27 cellular contexts compared by ENCODE assay signal in genomic region chr21:34810786-34811185, GRCh38.
DNase-seq lines count a peak whose midpoint lies in the region; ATAC-seq and TF ChIP-seq lines count a peak whose summit lies in the region.
"Had no signal": no experiment of that assay in that cellular context is flagged by ENCODE, and none has a peak within 500 bp of the region (broad histone marks: within the 10 kb centered on the region; RNA-seq: fewer than 3 reads in every experiment).

No MANE protein-coding gene starts in this region.

- H3K79me2 ChIP-seq in osteoblast (ENCODE audit: insufficient read depth, low read length): peaks cover 57% of the 10 kb centered on the region
- H3K79me2 ChIP-seq: hepatocyte, parathyroid adenoma had no signal

- ATAC-seq in CD4-positive, alpha-beta T cell (ENCODE audit: poor library complexity): no peak
- no peak for ATAC-seq in effector memory CD8-positive, alpha-beta T cell (replicated peaks)
- ATAC-seq in HG02840 (IDR thresholded peaks at IDR 0.05; ENCODE audit: low FRiP score, unreplicated experiment): no peak
- ATAC-seq: gastrocnemius medialis; left lung; PC-3; right cardiac atrium; stimulated activated naive CD8-positive, alpha-beta T cell treated with anti-CD3 and anti-CD28 coated beads, Interleukin-15, Interleukin-2, amounts not matched to agents 100 U/mL and 50 U/mL, for 24 hours; WTC11 had no signal

- H3K27me3 ChIP-seq in CD4-positive, alpha-beta T cell (ENCODE audit: control insufficient read depth, insufficient read depth, low read length): no peaks in the 10 kb centered on the region
- no peaks in the 10 kb centered on the region for H3K27me3 ChIP-seq in osteoblast (ENCODE audit: insufficient read depth, low read length)
- H3K27me3 ChIP-seq: colonic mucosa, gastrocnemius medialis, hepatocyte, left lung had no signal

- no peak overlapping the region for H3K4me3 Mint-ChIP-seq in CD4-positive, alpha-beta T cell
- peak overlapping the region; percentile 18 to 68 for H3K4me3 Mint-ChIP-seq in effector memory CD8-positive, alpha-beta T cell
- H3K4me3 Mint-ChIP-seq: H9, WTC11 had no signal

- H3K27ac ChIP-seq in CD4-positive, alpha-beta T cell (ENCODE audit: low read depth, low read length): no peak overlapping the region
- H3K27ac ChIP-seq in osteoblast (ENCODE audit: low read depth, low read length): peak overlapping the region; percentile 100
- H3K27ac ChIP-seq: colonic mucosa, esophagus muscularis mucosa, parathyroid adenoma, thoracic aorta had no signal

- H3K4me3 ChIP-seq in osteoblast (ENCODE audit: insufficient read depth, low read length): no peak overlapping the region
- H3K4me3 ChIP-seq: colonic mucosa, esophagus muscularis mucosa, gastrocnemius medialis, hepatocyte, left lung, thoracic aorta had no signal

- H3K4me1 ChIP-seq in osteoblast (ENCODE audit: insufficient read depth, low read length): peaks cover 80% of the 10 kb centered on the region
- H3K4me1 ChIP-seq: colonic mucosa, esophagus muscularis mucosa, parathyroid adenoma had no signal

- peaks cover 6% of the 10 kb centered on the region for H4K20me1 ChIP-seq in osteoblast (ENCODE audit: insufficient read depth, low read length)

- H3K4me1 Mint-ChIP-seq in CD4-positive, alpha-beta T cell (ENCODE audit: low read depth): peaks cover 88% of the 10 kb centered on the region
- peaks cover 78 to 91% of the 10 kb centered on the region in 2 donors for H3K4me1 Mint-ChIP-seq in effector memory CD8-positive, alpha-beta T cell (ENCODE audit: low read depth in 2 of 2)

- H3K36me3 Mint-ChIP-seq in CD4-positive, alpha-beta T cell (ENCODE audit: low read depth): peaks cover 97% of the 10 kb centered on the region
- peaks cover 48% of the 10 kb centered on the region for H3K36me3 Mint-ChIP-seq in effector memory CD8-positive, alpha-beta T cell (ENCODE audit: insufficient read depth)

- H3K36me3 ChIP-seq in osteoblast (ENCODE audit: insufficient read depth, low read length): peaks cover 49% of the 10 kb centered on the region
- H3K36me3 ChIP-seq: colonic mucosa, esophagus muscularis mucosa, gastrocnemius medialis, thoracic aorta had no signal

- no peak overlapping the region for H3K4me2 ChIP-seq in osteoblast (ENCODE audit: insufficient read depth, low read length)

- H2AFZ ChIP-seq in osteoblast (ENCODE audit: low read length): no peak overlapping the region
- H2AFZ ChIP-seq: hepatocyte, parathyroid adenoma had no signal

- no peaks in the 10 kb centered on the region for H3K9me3 ChIP-seq in CD4-positive, alpha-beta T cell (ENCODE audit: control insufficient read depth, low read length)
- H3K9me3 ChIP-seq in osteoblast (ENCODE audit: low read depth, low read length): no peaks in the 10 kb centered on the region
- H3K9me3 ChIP-seq: colonic mucosa, gastrocnemius medialis, left lung, thoracic aorta had no signal

- POLR2A ChIA-PET in CD4-positive, alpha-beta T cell (lab: Charles Lee): no interaction called here

- no peaks in the 10 kb centered on the region for H3K9me3 Mint-ChIP-seq in CD4-positive, alpha-beta T cell
- H3K9me3 Mint-ChIP-seq in effector memory CD8-positive, alpha-beta T cell: no peaks in the 10 kb centered on the region

- CTCF ChIA-PET in CD4-positive, alpha-beta T cell (lab: Charles Lee): interaction anchor here (1.1 to 1.7 kb wide), 2 partner anchors 14 to 241 kb away, joined by 3 to 5 read pairs; no protein-coding TSS in a partner anchor

- intact Hi-C loops in CD4-positive, alpha-beta T cell (cut with DNase I, micrococcal nuclease): no loop called here

- no peak for TF ChIP-seq CTCF in CD4-positive, alpha-beta T cell (IDR thresholded peaks at IDR 0.05)
- no peak for TF ChIP-seq CTCF in osteoblast (IDR thresholded peaks at IDR 0.05; ENCODE audit: extremely low read depth, low read depth, low read length)

- H3K27me3 Mint-ChIP-seq in CD4-positive, alpha-beta T cell: no peaks in the 10 kb centered on the region
- H3K27me3 Mint-ChIP-seq in effector memory CD8-positive, alpha-beta T cell: no peaks in the 10 kb centered on the region

- no peak for DNase-seq in CD4-positive, alpha-beta T cell
- DNase-seq in NCI-H69 (lab: John Stamatoyannopoulos, UW) (peak; percentile 15), osteoblast (ENCODE audit: insufficient read length, low spot score, missing footprints) (no peak), activated T-cell treated with anti-CD3 and anti-CD28 coated beads for 4 hours (no peak)
- no peak for DNase-seq in effector memory CD8-positive, alpha-beta T cell
- DNase-seq in central memory CD4-positive, alpha-beta T cell: no peak
- DNase-seq: activated CD4-positive, alpha-beta T cell treated with anti-CD3 and anti-CD28 coated beads, Interleukin-2, amount 50 U/mL, for 4 hours; colonic mucosa; DMS79; gastrocnemius medialis; GF-D8; H9; NCI-H1417 treated with DMSO at 0.1 percent for 48 hours; NCI-H2107; NCI-H510A; PC-3; right cardiac atrium; SHP77 treated with DMSO at 0.1 percent for 48 hours; stimulated activated CD4-positive, alpha-beta T cell treated with anti-CD3 and anti-CD28 coated beads, Interleukin-12 subunit alpha, Interleukin-12 subunit beta, amount 100 ng/mL, for 4 hours; stimulated activated naive CD8-positive, alpha-beta T cell treated with anti-CD3 and anti-CD28 coated beads, Interleukin-15, Interleukin-2, amounts not matched to agents 100 U/mL and 50 U/mL, for 24 hours had no signal

- peak overlapping the region; percentile 94 for H3K27ac Mint-ChIP-seq in CD4-positive, alpha-beta T cell
- peak overlapping the region; percentile 96 to 97 for H3K27ac Mint-ChIP-seq in effector memory CD8-positive, alpha-beta T cell
- H3K27ac Mint-ChIP-seq: H9, WTC11 had no signal
